ENCODE assay signal across 12 cellular contexts in the genomic region with DNA sequence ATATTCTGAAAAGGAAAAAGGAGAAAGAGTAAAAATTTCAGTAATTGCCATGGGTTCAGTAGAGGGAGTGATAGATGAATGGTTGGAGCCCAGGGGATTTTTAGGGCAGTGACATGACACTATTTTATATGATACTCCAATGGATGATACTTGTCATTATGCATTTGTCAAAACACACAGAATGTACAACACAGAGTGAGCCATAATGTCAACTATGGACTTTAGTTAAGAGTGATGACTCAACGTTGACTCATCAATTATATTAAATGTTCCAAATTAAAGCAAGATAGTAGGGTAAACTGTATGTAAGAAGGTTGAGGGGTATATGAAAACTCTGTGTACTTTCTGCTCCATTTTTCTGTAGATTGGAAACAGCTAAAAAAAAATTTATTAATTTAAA.
"Had no signal": no experiment of that assay in that cellular context is flagged by ENCODE, and none has a peak within 500 bp of the region (broad histone marks: within the 10 kb centered on the region; RNA-seq: fewer than 3 reads in every experiment).

No MANE protein-coding gene starts in this region.

- H3K36me3 ChIP-seq: spleen, tibial nerve had no signal

- H3K9me3 ChIP-seq: tibial nerve had no signal

- H3K4me1 ChIP-seq: spleen, tibial nerve had no signal

- H3K27me3 ChIP-seq: spleen, tibial nerve had no signal

- DNase-seq: activated CD8-positive, alpha-beta memory T cell treated with anti-CD3 and anti-CD28 coated beads, Interleukin-2, amount 50 U/mL, for 4 hours; activated CD8-positive, alpha-beta T cell treated with anti-CD3 and anti-CD28 coated beads for 36 hours; activated T-cell treated with anti-CD3 and anti-CD28 coated beads, Interleukin-2, amount 50 U/mL, for 72 hours; central memory CD4-positive, alpha-beta T cell; cortex of kidney; effector CD8-positive, alpha-beta T cell; spleen; stimulated activated CD4-positive, alpha-beta T cell treated with anti-CD3 and anti-CD28 coated beads, Interleukin-1b, Interleukin-23, amount 100 ng/mL, for 48 hours; T1000 had no signal

- H3K27ac ChIP-seq: epithelial cell of prostate, spleen, tibial nerve, VCaP had no signal

- H3K4me3 ChIP-seq: spleen, tibial nerve had no signal
